22 cellular contexts compared by ENCODE assay signal in genomic region chr20:40952231-40952630, GRCh38.
"Had no signal": no experiment of that assay in that cellular context is flagged by ENCODE, and none has a peak within 500 bp of the region (broad histone marks: within the 10 kb centered on the region; RNA-seq: fewer than 3 reads in every experiment).

No MANE protein-coding gene starts in this region.

- H3K4me3 ChIP-seq: K562, SK-N-MC had no signal

- H3K27me3 Mint-ChIP-seq: activated CD8-positive, alpha-beta T cell treated with anti-CD3 and anti-CD28 coated beads for 36 hours; activated naive CD8-positive, alpha-beta T cell had no signal

- H3K27ac Mint-ChIP-seq: activated CD8-positive, alpha-beta T cell treated with anti-CD3 and anti-CD28 coated beads for 36 hours; activated naive CD4-positive, alpha-beta T cell treated with anti-CD3 and anti-CD28 coated beads for 36 hours; activated naive CD8-positive, alpha-beta T cell; activated T-helper 17 cell treated with anti-CD3 and anti-CD28 coated beads, Interleukin-2, amount 50 U/mL, for 72 hours had no signal

- DNase-seq: activated CD4-positive, alpha-beta T cell treated with anti-CD3 and anti-CD28 coated beads for 4 hours; activated CD8-positive, alpha-beta T cell treated with anti-CD3 and anti-CD28 coated beads for 36 hours; activated gamma-delta T cell; activated naive CD4-positive, alpha-beta T cell treated with anti-CD3 and anti-CD28 coated beads for 36 hours; activated T-cell treated with anti-CD3 and anti-CD28 coated beads for 4 hours; activated T-cell treated with anti-CD3 and anti-CD28 coated beads, Interleukin-2, amount 50 U/mL, for 48 hours; amygdala; Kasumi-1; NCI-H1105 treated with DMSO at 0.1 percent for 48 hours; NCI-H1436 treated with DMSO at 0.1 percent for 48 hours; NCI-H187; NCI-H2081 treated with DMSO at 0.1 percent for 48 hours; NCI-H446 treated with DMSO at 0.1 percent for 48 hours; NCI-H524 treated with DMSO at 0.1 percent for 48 hours; NCI-H748 treated with DMSO at 0.1 percent for 48 hours; T-helper 1 cell had no signal

- H3K4me1 Mint-ChIP-seq: activated T-helper 17 cell treated with anti-CD3 and anti-CD28 coated beads, Interleukin-2, amount 50 U/mL, for 72 hours had no signal

- ATAC-seq: activated CD8-positive, alpha-beta T cell treated with anti-CD3 and anti-CD28 coated beads for 36 hours; activated T-helper 17 cell treated with anti-CD3 and anti-CD28 coated beads, Interleukin-2, amount 50 U/mL, for 72 hours; K562; Right ventricle myocardium inferior had no signal

- H3K27ac ChIP-seq: SK-N-MC, VCaP had no signal

- H3K9me3 Mint-ChIP-seq: activated CD8-positive, alpha-beta T cell treated with anti-CD3 and anti-CD28 coated beads for 36 hours; activated T-helper 17 cell treated with anti-CD3 and anti-CD28 coated beads, Interleukin-2, amount 50 U/mL, for 72 hours had no signal

- H3K4me3 Mint-ChIP-seq: activated CD8-positive, alpha-beta T cell treated with anti-CD3 and anti-CD28 coated beads for 36 hours; activated naive CD4-positive, alpha-beta T cell treated with anti-CD3 and anti-CD28 coated beads for 36 hours; activated naive CD8-positive, alpha-beta T cell; activated T-helper 17 cell treated with anti-CD3 and anti-CD28 coated beads, Interleukin-2, amount 50 U/mL, for 72 hours had no signal

- H3K36me3 Mint-ChIP-seq: activated naive CD8-positive, alpha-beta T cell had no signal
